In the genomic region with DNA sequence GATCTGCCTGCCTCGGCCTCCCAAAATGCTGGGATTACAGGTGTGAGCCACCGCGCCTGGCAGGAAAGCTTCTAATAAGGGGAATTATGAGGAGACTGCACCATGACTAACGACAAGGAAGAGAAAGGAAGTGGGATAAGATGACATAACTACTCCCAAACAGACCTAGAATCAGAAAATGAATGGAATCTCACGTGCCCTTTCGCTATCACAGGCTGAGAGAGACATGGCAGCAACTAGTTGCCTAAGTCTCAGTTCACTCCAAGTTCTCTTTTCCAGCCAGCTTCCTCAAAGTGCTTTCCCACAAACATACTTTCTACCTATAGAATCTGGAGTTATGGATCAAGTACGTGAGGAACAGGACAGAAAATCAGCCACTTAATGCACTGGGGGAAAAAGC, we compare ENCODE assay signal across 9 cellular contexts. TPM values are rescaled to one million over a fixed set of nuclear protein-coding genes. Genes with fewer than 3 reads are reported as not detected.
DNase-seq lines count a peak whose midpoint lies in the region; ATAC-seq and TF ChIP-seq lines count a peak whose summit lies in the region.
"Had no signal": no experiment of that assay in that cellular context is flagged by ENCODE, and none has a peak within 500 bp of the region (broad histone marks: within the 10 kb centered on the region; RNA-seq: fewer than 3 reads in every experiment).

No MANE protein-coding gene starts in this region.

- H3K36me3 Mint-ChIP-seq in activated T-helper 17 cell treated with anti-CD3 and anti-CD28 coated beads, Interleukin-2, amount 50 U/mL, for 72 hours (ENCODE audit: low read depth): peaks cover 62% of the 10 kb centered on the region
- H3K36me3 Mint-ChIP-seq in memory B cell: peaks cover 26% of the 10 kb centered on the region

- TF ChIP-seq POLR2A in vagina (IDR thresholded peaks at IDR 0.05): no peak

- H3K27me3 ChIP-seq in left ventricle myocardium inferior (ENCODE audit: low read depth): no peaks in the 10 kb centered on the region
- H3K27me3 ChIP-seq in vagina: no peaks in the 10 kb centered on the region

- peak overlapping the region; percentile 94 for H3K4me3 ChIP-seq in left ventricle myocardium inferior
- H3K4me3 ChIP-seq in vagina: no peak overlapping the region

- H3K27ac ChIP-seq in left ventricle myocardium inferior (replicated peaks) (no peak overlapping the region), vagina (peak overlapping the region; percentile 92)

- H3K4me1 Mint-ChIP-seq in activated T-helper 17 cell treated with anti-CD3 and anti-CD28 coated beads, Interleukin-2, amount 50 U/mL, for 72 hours: peaks cover 42% of the 10 kb centered on the region
- peaks cover 36% of the 10 kb centered on the region for H3K4me1 Mint-ChIP-seq in memory B cell

- no peak for DNase-seq in left ventricle myocardium inferior
- DNase-seq in Right ventricle myocardium inferior (ENCODE audit: missing footprints): no peak
- no peak for DNase-seq in memory B cell (ENCODE audit: low spot score in 2 of 2)
- no peak for DNase-seq in vagina (ENCODE audit: extremely low spot score in 2 of 2)
- DNase-seq in dermis blood vessel endothelial cell: no peak
- no peak for DNase-seq in mucosa of gallbladder (ENCODE audit: low spot score)
- DNase-seq: NCI-H345 had no signal

- peak overlapping the region; percentile 99 for H3K27ac Mint-ChIP-seq in activated T-helper 17 cell treated with anti-CD3 and anti-CD28 coated beads, Interleukin-2, amount 50 U/mL, for 72 hours
- peak overlapping the region; percentile 99 for H3K27ac Mint-ChIP-seq in memory B cell

- peaks cover 52% of the 10 kb centered on the region for H3K36me3 ChIP-seq in left ventricle myocardium inferior
- peaks cover 0 to 40% of the 10 kb centered on the region in 2 donors for H3K36me3 ChIP-seq in vagina

- intact Hi-C loops in left ventricle myocardium inferior (cut with micrococcal nuclease): no loop called here
- intact Hi-C loops in Right ventricle myocardium inferior (cut with DNase I): loop anchor here (5.0 kb wide), 1 partner anchor 128 kb away; a partner anchor contains a TSS
- intact Hi-C loops in vagina (cut with DNase I): no loop called here

- H3K27me3 Mint-ChIP-seq in activated T-helper 17 cell treated with anti-CD3 and anti-CD28 coated beads, Interleukin-2, amount 50 U/mL, for 72 hours: no peaks in the 10 kb centered on the region
- H3K27me3 Mint-ChIP-seq in memory B cell: no peaks in the 10 kb centered on the region

- ATAC-seq in Right ventricle myocardium inferior (no peak), memory B cell (ENCODE audit: low read depth) (no peak), HG02852 (IDR thresholded peaks at IDR 0.05; ENCODE audit: unreplicated experiment) (no peak)
- no peak for ATAC-seq in activated T-helper 17 cell treated with anti-CD3 and anti-CD28 coated beads, Interleukin-2, amount 50 U/mL, for 72 hours (replicated peaks)

- no peaks in the 10 kb centered on the region for H3K9me3 Mint-ChIP-seq in activated T-helper 17 cell treated with anti-CD3 and anti-CD28 coated beads, Interleukin-2, amount 50 U/mL, for 72 hours
- no peaks in the 10 kb centered on the region for H3K9me3 Mint-ChIP-seq in memory B cell

- H3K4me1 ChIP-seq in left ventricle myocardium inferior (peaks cover 57% of the 10 kb centered on the region), vagina (peaks cover 64% of the 10 kb centered on the region)

- H3K4me3 Mint-ChIP-seq in activated T-helper 17 cell treated with anti-CD3 and anti-CD28 coated beads, Interleukin-2, amount 50 U/mL, for 72 hours: peak overlapping the region; percentile 100
- peak overlapping the region; percentile 8 for H3K4me3 Mint-ChIP-seq in memory B cell

- no peak for TF ChIP-seq CTCF in left ventricle myocardium inferior (IDR thresholded peaks at IDR 0.05; ENCODE audit: borderline replicate concordance)
- TF ChIP-seq CTCF in vagina (IDR thresholded peaks at IDR 0.05): no peak

- no peaks in the 10 kb centered on the region for H3K9me3 ChIP-seq in left ventricle myocardium inferior (replicated peaks)
- no peaks in the 10 kb centered on the region for H3K9me3 ChIP-seq in vagina

RNA-seq across cellular contexts. Expression of a gene that starts 2.0 kb away (rescaled TPM):
- total RNA-seq in left ventricle myocardium inferior: 44.5 TPM
- total RNA-seq in Right ventricle myocardium inferior: 53.7 TPM
- 10 to 100 TPM; 70.0 to 76.8 TPM for total RNA-seq in activated T-helper 17 cell treated with anti-CD3 and anti-CD28 coated beads, Interleukin-2, amount 50 U/mL, for 72 hours
- total RNA-seq in vagina: 69.0 TPM
- 45.5 and 55.3 TPM in 2 replicates for total RNA-seq in dermis blood vessel endothelial cell
- 71.4 TPM for total RNA-seq in mucosa of gallbladder

RNA-seq across cellular contexts. Expression of a gene that starts 21.8 kb away (rescaled TPM):
- total RNA-seq in left ventricle myocardium inferior: 21.0 TPM
- 16.5 TPM for total RNA-seq in Right ventricle myocardium inferior
- 10 to 100 TPM; 48.0 to 86.0 TPM for total RNA-seq in activated T-helper 17 cell treated with anti-CD3 and anti-CD28 coated beads, Interleukin-2, amount 50 U/mL, for 72 hours
- total RNA-seq in vagina: 13.0 TPM
- 68.8 and 73.3 TPM in 2 replicates for total RNA-seq in dermis blood vessel endothelial cell
- 50.9 TPM for total RNA-seq in mucosa of gallbladder

RNA-seq across cellular contexts. Expression of a gene that starts 43.1 kb away (rescaled TPM):
- total RNA-seq in left ventricle myocardium inferior (11.2 TPM), Right ventricle myocardium inferior (10.8 TPM), vagina (26.8 TPM), dermis blood vessel endothelial cell (12.6 and 16.6 TPM in 2 replicates), mucosa of gallbladder (40.4 TPM)
- total RNA-seq in activated T-helper 17 cell treated with anti-CD3 and anti-CD28 coated beads, Interleukin-2, amount 50 U/mL, for 72 hours: 10 to 100 TPM; 24.9 to 29.6 TPM

RNA-seq across cellular contexts. Expression of a gene that starts 47.3 kb away (rescaled TPM):
- total RNA-seq in left ventricle myocardium inferior (66.3 TPM), Right ventricle myocardium inferior (129 TPM), vagina (30.9 TPM), dermis blood vessel endothelial cell (5.3 TPM in 2 replicates), mucosa of gallbladder (180 TPM)
- total RNA-seq in activated T-helper 17 cell treated with anti-CD3 and anti-CD28 coated beads, Interleukin-2, amount 50 U/mL, for 72 hours: not detected
